10 cellular contexts compared by ENCODE assay signal in genomic region chr9:129351642-129352151, GRCh38.
DNase-seq lines count a peak whose midpoint lies in the region; ATAC-seq, FAIRE-seq and TF ChIP-seq lines count a peak whose summit lies in the region.
"Had no signal": no experiment of that assay in that cellular context is flagged by ENCODE, and none has a peak within 500 bp of the region (broad histone marks: within the 10 kb centered on the region; RNA-seq: fewer than 3 reads in every experiment).

No MANE protein-coding gene starts in this region.

- H3K27me3 ChIP-seq in K562 (ENCODE audit: control insufficient read depth in 2 of 2, insufficient read depth in 2 of 2, low read length in 2 of 2), result peaks cover 0 to 15% of the 10 kb centered on the region in 2 experiments; a peak in 3 of 5 replicates
- H3K27me3 ChIP-seq in thyroid gland, result peaks cover 7% of the 10 kb centered on the region

- H4K20me1 ChIP-seq in K562 (replicated peaks; ENCODE audit: control insufficient read depth, insufficient read depth, low read length), result no peaks in the 10 kb centered on the region; the same call in 1 of the 2 replicates

- H3K4me3 Mint-ChIP-seq in activated CD4-positive, alpha-beta memory T cell treated with anti-CD3 and anti-CD28 coated beads for 36 hours, result peak overlapping the region; percentile 35
- no peak overlapping the region for H3K4me3 Mint-ChIP-seq in activated CD4-positive, alpha-beta memory T cell treated with anti-CD3 and anti-CD28 coated beads, Interleukin-2, amount 10 ng/mL, durations not matched to agents 7 days and 5 days

- CTCF ChIA-PET in activated CD4-positive, alpha-beta memory T cell treated with anti-CD3 and anti-CD28 coated beads for 36 hours (lab: Charles Lee), result interaction anchor here (1.1 kb wide), 1 partner anchor 9 kb away, joined by 3 read pairs; no protein-coding TSS in a partner anchor
- CTCF ChIA-PET in activated CD4-positive, alpha-beta memory T cell treated with anti-CD3 and anti-CD28 coated beads, Interleukin-2, amount 10 ng/mL, durations not matched to agents 7 days and 5 days (lab: Charles Lee), result no interaction called here
- CTCF ChIA-PET in K562 (lab: Yijun Ruan, JAX; ENCODE audit: low intra/inter-chr PET ratio), result no interaction called here

- peak overlapping the region; percentile 81 for H2AFZ ChIP-seq in K562 (ENCODE audit: low read depth, low read length)

- no peaks in the 10 kb centered on the region for H3K36me3 ChIP-seq in K562 (ENCODE audit: control insufficient read depth, insufficient read depth, low read length)
- H3K36me3 ChIP-seq in thyroid gland, result no peaks in the 10 kb centered on the region

- TF ChIP-seq RAD21 in K562 (CRISPR knock-in tag; conservative IDR thresholded peaks at IDR 0.05 in 1 of 2, IDR thresholded peaks at IDR 0.05 in 1 of 2), result no peak

- no peak for TF ChIP-seq POLR2A in K562 (conservative IDR thresholded peaks at IDR 0.05)
- no peak for TF ChIP-seq POLR2A in thyroid gland (IDR thresholded peaks at IDR 0.05)

- ATAC-seq in K562 (peak; percentile 14; the same call in 1 of the 3 replicates), HG03097 (IDR thresholded peaks at IDR 0.05; ENCODE audit: low FRiP score, unreplicated experiment) (no peak)
- ATAC-seq: HCT116 had no signal

- H3K9me1 ChIP-seq in K562 (ENCODE audit: control insufficient read depth, insufficient read depth, low read length), result no peaks in the 10 kb centered on the region

- H3K79me2 ChIP-seq in K562 (ENCODE audit: control insufficient read depth, insufficient read depth, low read length), result no peaks in the 10 kb centered on the region

- POLR2A ChIA-PET in activated CD4-positive, alpha-beta memory T cell treated with anti-CD3 and anti-CD28 coated beads for 36 hours (lab: Charles Lee), result no interaction called here
- POLR2A ChIA-PET in activated CD4-positive, alpha-beta memory T cell treated with anti-CD3 and anti-CD28 coated beads, Interleukin-2, amount 10 ng/mL, durations not matched to agents 7 days and 5 days (lab: Charles Lee), result no interaction called here
- POLR2A ChIA-PET in K562 (lab: Yijun Ruan, JAX), result interaction anchor here (0.6 kb wide), 1 partner anchor 8 kb away, joined by 3 read pairs; no protein-coding TSS in a partner anchor

- in situ Hi-C loops in K562 (cut with MboI), result no loop called here

- H3K27me3 Mint-ChIP-seq in activated CD4-positive, alpha-beta memory T cell treated with anti-CD3 and anti-CD28 coated beads for 36 hours, result peaks cover 3% of the 10 kb centered on the region
- H3K27me3 Mint-ChIP-seq in activated CD4-positive, alpha-beta memory T cell treated with anti-CD3 and anti-CD28 coated beads, Interleukin-2, amount 10 ng/mL, durations not matched to agents 7 days and 5 days, result peaks cover 9% of the 10 kb centered on the region

- TF ChIP-seq CTCF in K562 (IDR thresholded peaks at IDR 0.05 in 2 of 3, conservative IDR thresholded peaks at IDR 0.05 in 1 of 3; ENCODE audit: insufficient read depth in 2 of 3, low read depth in 1 of 3, low read length in 3 of 3) (no peak), thyroid gland (IDR thresholded peaks at IDR 0.05) (no peak)

- no peak for DNase-seq in activated CD4-positive, alpha-beta memory T cell treated with anti-CD3 and anti-CD28 coated beads for 36 hours
- no peak for DNase-seq in activated CD4-positive, alpha-beta memory T cell treated with anti-CD3 and anti-CD28 coated beads, Interleukin-2, amount 10 ng/mL, durations not matched to agents 7 days and 5 days
- DNase-seq in K562 (ENCODE audit: extremely low read depth in 1 of 4, low spot score in 3 of 4), result peak in 2 of 4 experiments; percentile 32 to 44
- DNase-seq in left kidney (ENCODE audit: low read depth, low spot score), result peak; percentile 73
- no peak for DNase-seq in thyroid gland
- DNase-seq in activated gamma-delta T cell (lab: John Stamatoyannopoulos, UW), result no peak
- no peak for DNase-seq in DMS 273 treated with DMSO at 0.1 percent for 48 hours (lab: John Stamatoyannopoulos, UW)
- DNase-seq: CD4-positive, CD25-positive, alpha-beta regulatory T cell had no signal

- no peak overlapping the region for H3K27ac ChIP-seq in K562 (ENCODE audit: extremely low read depth, low read depth, low read length)
- H3K27ac ChIP-seq in thyroid gland, result peak overlapping the region in 2 of 3 donors; percentile 15 to 42

- H3K9me3 ChIP-seq in K562 (replicated peaks; ENCODE audit: control insufficient read depth, insufficient read depth, low read depth, low read length), result no peaks in the 10 kb centered on the region
- no peaks in the 10 kb centered on the region for H3K9me3 ChIP-seq in thyroid gland

- H3K9ac ChIP-seq in K562 (ENCODE audit: insufficient read depth in 1 of 2, low read depth in 2 of 2, low read length in 2 of 2), result peak overlapping the region in 1 of 2 experiments; percentile 49; a peak in 1 of 4 replicates

- H3K4me3 ChIP-seq in K562, result peak overlapping the region; percentile 37
- H3K4me3 ChIP-seq in thyroid gland (replicated peaks in 1 of 3), result peak overlapping the region in 1 of 3 donors; percentile 37

- H3K4me1 ChIP-seq in K562 (replicated peaks in 1 of 2; ENCODE audit: control insufficient read depth in 2 of 2, insufficient read depth in 2 of 2, low read length in 2 of 2), result peaks cover 6 to 20% of the 10 kb centered on the region in 2 experiments; a peak in 3 of 5 replicates
- peaks cover 12 to 28% of the 10 kb centered on the region in 2 donors for H3K4me1 ChIP-seq in thyroid gland

- H3K4me1 Mint-ChIP-seq in activated CD4-positive, alpha-beta memory T cell treated with anti-CD3 and anti-CD28 coated beads for 36 hours (ENCODE audit: low read depth), result peaks cover 5% of the 10 kb centered on the region
- H3K4me1 Mint-ChIP-seq in activated CD4-positive, alpha-beta memory T cell treated with anti-CD3 and anti-CD28 coated beads, Interleukin-2, amount 10 ng/mL, durations not matched to agents 7 days and 5 days, result peaks cover 2% of the 10 kb centered on the region

- no peak for TF ChIP-seq EP300 in K562 (IDR thresholded peaks at IDR 0.05; ENCODE audit: low read length)

- intact Hi-C loops in activated CD4-positive, alpha-beta memory T cell treated with anti-CD3 and anti-CD28 coated beads for 36 hours (cut with micrococcal nuclease), result no loop called here
- intact Hi-C loops in K562 (cut with micrococcal nuclease), result no loop called here
- intact Hi-C loops in thyroid gland (cut with DNase I), result no loop called here

- BruUV-seq in K562 (replicated peaks; lab: Mats Ljungman, UMichigan), result no TSS peak

- H3K9me3 Mint-ChIP-seq in activated CD4-positive, alpha-beta memory T cell treated with anti-CD3 and anti-CD28 coated beads for 36 hours, result peaks cover 13% of the 10 kb centered on the region
- H3K9me3 Mint-ChIP-seq in activated CD4-positive, alpha-beta memory T cell treated with anti-CD3 and anti-CD28 coated beads, Interleukin-2, amount 10 ng/mL, durations not matched to agents 7 days and 5 days, result peaks cover 5% of the 10 kb centered on the region

- FAIRE-seq in K562 (lab: Jason Lieb, UNC), result no peak

- no peak overlapping the region for H3K27ac Mint-ChIP-seq in activated CD4-positive, alpha-beta memory T cell treated with anti-CD3 and anti-CD28 coated beads for 36 hours
- no peak overlapping the region for H3K27ac Mint-ChIP-seq in activated CD4-positive, alpha-beta memory T cell treated with anti-CD3 and anti-CD28 coated beads, Interleukin-2, amount 10 ng/mL, durations not matched to agents 7 days and 5 days
- H3K27ac Mint-ChIP-seq: CD4-positive, CD25-positive, alpha-beta regulatory T cell had no signal

- WGBS in K562 (ENCODE audit: insufficient coverage, low coverage, missing lambda C conversion rate), result 6% methylated on average over 13 of the region's 21 CpGs
- 4 to 5% methylated on average over 21 of the region's 21 CpGs for WGBS in thyroid gland, 2 donors

- H3K36me3 Mint-ChIP-seq in activated CD4-positive, alpha-beta memory T cell treated with anti-CD3 and anti-CD28 coated beads for 36 hours, result no peaks in the 10 kb centered on the region
- no peaks in the 10 kb centered on the region for H3K36me3 Mint-ChIP-seq in activated CD4-positive, alpha-beta memory T cell treated with anti-CD3 and anti-CD28 coated beads, Interleukin-2, amount 10 ng/mL, durations not matched to agents 7 days and 5 days (ENCODE audit: low read depth)
- H3K36me3 Mint-ChIP-seq: CD4-positive, CD25-positive, alpha-beta regulatory T cell had no signal

- H3K4me2 ChIP-seq in K562 (ENCODE audit: insufficient read depth, low read length), result peak overlapping the region; percentile 38; the same call in 1 of the 2 replicates

TF ChIP-seq in K562, 482 proteins besides CTCF, POLR2A, EP300 and RAD21 (continues in another document):
- TF ChIP-seq ZNF512 (tag; IDR thresholded peaks at IDR 0.05), result 0 out of 2 replicates have a peak, but pooled peaks have one; percentile 37
- TF ChIP-seq KDM1A (IDR thresholded peaks at IDR 0.05), result peak in 1 of 2 experiments; percentile 26; a peak in 1 of 4 replicates
- peak; percentile 63 for TF ChIP-seq ZNF263 (CRISPR knock-in tag; IDR thresholded peaks at IDR 0.05; ENCODE audit: borderline replicate concordance)
